In genomic region chr3:49654176-49654825, GRCh38 we compare ENCODE assay signal across 20 cellular contexts.
"Had no signal": no experiment of that assay in that cellular context is flagged by ENCODE, and none has a peak within 500 bp of the region (broad histone marks: within the 10 kb centered on the region; RNA-seq: fewer than 3 reads in every experiment).

No MANE protein-coding gene starts in this region.

- H3K36me3 Mint-ChIP-seq: T-cell had no signal

- H3K27ac Mint-ChIP-seq: T-cell had no signal

- H3K4me3 ChIP-seq: MG63, PC-9, SJCRH30, SK-N-MC had no signal

- H3K27ac ChIP-seq: PC-9, SJCRH30, SK-N-MC had no signal

- H3K36me3 ChIP-seq: MG63, SJCRH30 had no signal

- H2AFZ ChIP-seq: PC-9 had no signal

- H3K4me3 Mint-ChIP-seq: T-cell had no signal

- H3K4me1 ChIP-seq: SJCRH30 had no signal

- ATAC-seq: Panc1, Right ventricle myocardium inferior, SK-N-SH treated with all-trans-retinoic acid at 6 μM for 48 hours, T-cell had no signal

- H3K9me3 Mint-ChIP-seq: T-cell had no signal

- DNase-seq: Kasumi-1, MG63, NCI-H1048, NCI-H1092 treated with DMSO at 0.1 percent for 48 hours, NCI-H1436, NCI-H1694, NCI-H187, NCI-H1930, NCI-H2227 treated with DMSO at 0.1 percent for 48 hours, NCI-H446, NCI-H524 treated with DMSO at 0.1 percent for 48 hours, NCI-H526 treated with DMSO at 0.1 percent for 48 hours, SIG-M5, SJCRH30, T-cell had no signal

- H3K4me2 ChIP-seq: PC-9 had no signal

- H3K9me3 ChIP-seq: MG63, SJCRH30 had no signal

- H3K27me3 ChIP-seq: MG63, SJCRH30 had no signal
